In genomic region chr3:82000350-82000749, GRCh38 we compare ENCODE assay signal across 18 cellular contexts.
"Had no signal": no experiment of that assay in that cellular context is flagged by ENCODE, and none has a peak within 500 bp of the region (broad histone marks: within the 10 kb centered on the region; RNA-seq: fewer than 3 reads in every experiment).

No MANE protein-coding gene starts in this region.

- H3K4me3 ChIP-seq: SK-N-MC had no signal

- H3K27ac ChIP-seq: SK-N-MC, VCaP had no signal

- FAIRE-seq: astrocyte had no signal

- DNase-seq: activated CD4-positive, alpha-beta memory T cell treated with anti-CD3 and anti-CD28 coated beads, Interleukin-2, amount 10 ng/mL, durations not matched to agents 7 days and 5 days; activated CD4-positive, alpha-beta T cell treated with anti-CD3 and anti-CD28 coated beads for 36 hours; activated CD4-positive, alpha-beta T cell treated with anti-CD3 and anti-CD28 coated beads, Interleukin-2, amount 50 U/mL, for 1 hour; activated gamma-delta T cell; activated naive CD4-positive, alpha-beta T cell treated with anti-CD3 and anti-CD28 coated beads for 36 hours; activated T-cell treated with anti-CD3 and anti-CD28 coated beads for 4 hours; activated T-cell treated with anti-CD3 and anti-CD28 coated beads, Interleukin-2, amount 50 U/mL, for 48 hours; Kasumi-1; NCI-H1048; NCI-H187 treated with DMSO at 0.1 percent for 48 hours; NK-92 treated with Interleukin-12 subunit alpha and Interleukin-12 subunit beta, amount 100 ng/mL, for 24 hours; OCI-M1; T-cell; T-helper 2 cell; T1000 had no signal
